ENCODE assay signal across 8 cellular contexts in the genomic region with DNA sequence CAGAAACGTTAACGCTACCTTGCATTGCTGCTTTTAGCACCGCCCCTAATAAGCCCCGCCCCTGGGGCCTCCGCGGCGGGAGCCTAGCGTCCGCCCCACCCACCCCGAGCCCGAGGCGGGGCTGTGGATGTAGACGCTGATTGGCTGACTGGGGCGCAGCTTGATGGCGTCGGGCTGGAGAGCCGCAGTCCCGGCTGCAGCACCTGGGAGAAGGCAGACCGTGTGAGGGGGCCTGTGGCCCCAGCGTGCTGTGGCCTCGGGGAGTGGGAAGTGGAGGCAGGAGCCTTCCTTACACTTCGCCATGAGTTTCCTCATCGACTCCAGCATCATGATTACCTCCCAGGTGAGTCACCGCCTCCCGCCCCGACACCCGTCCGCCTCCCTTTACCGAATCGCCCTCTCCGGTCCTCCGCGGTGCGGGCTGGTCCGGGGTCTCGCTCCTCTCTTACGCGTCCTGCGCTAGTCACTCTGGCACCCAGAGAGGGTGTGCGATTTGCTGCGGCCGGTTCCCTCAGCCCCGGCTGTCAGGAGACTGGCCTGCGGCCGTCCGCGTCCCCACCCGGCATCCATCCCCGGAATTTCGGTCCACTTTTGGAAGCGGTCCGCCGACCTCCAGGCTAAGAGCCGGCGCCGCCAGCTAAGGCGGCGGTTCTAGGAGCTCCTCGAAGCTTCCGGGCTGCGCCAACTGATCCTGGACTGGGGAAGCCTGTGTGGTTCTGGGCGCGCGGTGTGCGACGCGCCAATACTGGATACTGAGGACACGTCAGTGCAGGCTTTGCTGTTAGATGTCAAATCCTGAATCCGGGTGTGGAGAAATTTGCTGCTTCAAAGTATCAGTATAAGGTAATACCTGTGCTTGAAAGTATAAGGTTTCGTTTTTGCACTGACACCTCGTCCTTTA. TPM values are rescaled to one million over a fixed set of nuclear protein-coding genes. Genes with fewer than 3 reads are reported as not detected.
A peak's percentile ranks its signal among the peaks of the same experiment; 100 is the strongest.
DNase-seq lines count a peak whose midpoint lies in the region; ATAC-seq and TF ChIP-seq lines count a peak whose summit lies in the region.
"Not testable (repeated sequence)": the region's sequence is repeated elsewhere in the genome, so short reads cannot be mapped to it uniquely, and the experiment has no call there.

GPR89A (plus strand) TSS at position 156 of the 901 bp plus-strand sequence; CDS start at position 302, 146 bp downstream.

- TF ChIP-seq POLR2A in erythroblast (IDR thresholded peaks at IDR 0.05; ENCODE audit: low read length), result peak; percentile 88

- DNase-seq in DMS 273 treated with DMSO at 0.1 percent for 48 hours (lab: John Stamatoyannopoulos, UW), result peak; percentile 79
- DNase-seq in OCI-M2 (lab: John Stamatoyannopoulos, UW; ENCODE audit: unreplicated experiment), result peak; percentile 54
- peak; percentile 96 for DNase-seq in activated T-cell treated with anti-CD3 and anti-CD28 coated beads for 48 hours (ENCODE audit: low read depth)
- peak; percentile 97 to 98 for DNase-seq in erythroblast (lab: John Stamatoyannopoulos, UW)
- DNase-seq in stimulated activated CD8-positive, alpha-beta memory T cell treated with anti-CD3 and anti-CD28 coated beads, Interleukin-4, amount 100 ng/mL, for 48 hours, result peak; percentile 96

- not testable (repeated sequence) for H3K9me3 Mint-ChIP-seq in IgD-negative memory B cell

- peak within 1 kb of the TSS; percentile 68 to 75 for H3K9ac ChIP-seq in mucosa of rectum (ENCODE audit: low read depth in 1 of 2, low read length in 2 of 2)

- H3K27ac ChIP-seq in mucosa of rectum (ENCODE audit: low read depth in 2 of 2, low read length in 2 of 2), result peak within 1 kb of the TSS; percentile 61 to 63

- peak within 1 kb of the TSS; percentile 92 to 99 (median 94) for H3K4me3 Mint-ChIP-seq in IgD-negative memory B cell

- H3K4me1 Mint-ChIP-seq in IgD-negative memory B cell, result not testable (repeated sequence)

- not testable (repeated sequence) for H3K36me3 ChIP-seq in mucosa of rectum (ENCODE audit: control insufficient read depth in 2 of 2, insufficient read depth in 2 of 2, low read length in 2 of 2)

- H3K27me3 ChIP-seq in mucosa of rectum (ENCODE audit: control insufficient read depth in 2 of 2, insufficient read depth in 2 of 2, low read length in 2 of 2), result not testable (repeated sequence)

- peak within 1 kb of the TSS in 2 of 3 donors; percentile 83 to 90 for H3K27ac Mint-ChIP-seq in IgD-negative memory B cell

- ATAC-seq in GM21529 (IDR thresholded peaks at IDR 0.05; ENCODE audit: unreplicated experiment), result peak; percentile 93

- not testable (repeated sequence) for H3K9me3 ChIP-seq in mucosa of rectum (ENCODE audit: control insufficient read depth in 2 of 2, low read length in 2 of 2)

- H3K27me3 Mint-ChIP-seq in IgD-negative memory B cell, result not testable (repeated sequence)

- H3K4me3 ChIP-seq in mucosa of rectum (ENCODE audit: low read length in 2 of 2), result peak within 1 kb of the TSS; percentile 79 to 80

- not testable (repeated sequence) for H3K36me3 Mint-ChIP-seq in IgD-negative memory B cell

- not testable (repeated sequence) for H3K4me1 ChIP-seq in mucosa of rectum (ENCODE audit: control insufficient read depth in 2 of 2, insufficient read depth in 2 of 2, low read length in 2 of 2)

RNA-seq across cellular contexts. Expression of gene GPR89A, which starts in this region (rescaled TPM):
- 14.8 TPM for polyA plus RNA-seq in IgD-negative memory B cell

Comparison
In these comparisons a context has a peak if more than half of its experiments do, and no peak if none do; other contexts are left out.
1. Peak in every context shown above with its lines: DNase-seq, ATAC-seq, H3K4me3 ChIP-seq and H3K27ac ChIP-seq.